Comparison of ENCODE assay signal across 40 cellular contexts in the genomic region with DNA sequence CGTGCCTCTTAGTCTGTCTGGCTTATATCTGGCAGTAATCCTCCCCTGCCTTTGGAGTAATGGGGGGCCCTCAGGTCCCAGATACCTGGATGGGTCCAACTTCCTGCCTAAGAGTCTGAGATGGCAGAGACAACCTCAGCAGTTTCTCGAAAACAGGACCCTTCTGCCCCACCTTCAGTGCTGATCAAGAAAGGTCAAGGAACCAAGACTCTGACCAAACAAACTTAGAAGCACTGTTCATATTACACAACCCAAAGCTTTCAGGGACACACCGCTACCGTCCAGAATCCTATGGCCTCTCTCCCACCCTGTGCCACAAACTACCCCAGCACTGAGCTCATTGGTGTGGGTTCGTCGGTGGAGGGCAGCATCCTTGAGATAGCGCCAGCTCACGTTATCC. TPM values are rescaled to one million over a fixed set of nuclear protein-coding genes. Genes with fewer than 3 reads are reported as not detected.
"Had no signal": no experiment of that assay in that cellular context is flagged by ENCODE, and none has a peak within 500 bp of the region (broad histone marks: within the 10 kb centered on the region; RNA-seq: fewer than 3 reads in every experiment).

No MANE protein-coding gene starts in this region.

- H3K9ac ChIP-seq: KMS-11 had no signal

- H3K4me3 ChIP-seq: PC-9 had no signal

- H3K27me3 ChIP-seq: brain microvascular endothelial cell had no signal

- H2AFZ ChIP-seq: PC-9 had no signal

- H3K27ac ChIP-seq: brain microvascular endothelial cell, KMS-11, PC-9, RWPE1, VCaP had no signal

- H3K36me3 Mint-ChIP-seq: activated naive CD8-positive, alpha-beta T cell treated with anti-CD3 and anti-CD28 coated beads for 36 hours had no signal

- H3K4me2 ChIP-seq: KMS-11, PC-9 had no signal

- H3K36me3 ChIP-seq: brain microvascular endothelial cell had no signal

- H3K27ac Mint-ChIP-seq: activated CD4-positive, alpha-beta T cell treated with anti-CD3 and anti-CD28 coated beads, Interleukin-2, amount 10 ng/mL, durations not matched to agents 24 days and 14 days; activated CD8-positive, alpha-beta T cell treated with anti-CD3 and anti-CD28 coated beads for 36 hours; activated naive CD8-positive, alpha-beta T cell treated with anti-CD3 and anti-CD28 coated beads for 36 hours; activated T-helper 17 cell treated with anti-CD3 and anti-CD28 coated beads, Interleukin-2, amount 50 U/mL, for 72 hours had no signal

- H3K9me3 Mint-ChIP-seq: activated CD4-positive, alpha-beta T cell treated with anti-CD3 and anti-CD28 coated beads, Interleukin-2, amount 10 ng/mL, durations not matched to agents 24 days and 14 days; activated CD8-positive, alpha-beta T cell treated with anti-CD3 and anti-CD28 coated beads for 36 hours; activated naive CD8-positive, alpha-beta T cell treated with anti-CD3 and anti-CD28 coated beads for 36 hours; activated T-cell treated with anti-CD3 and anti-CD28 coated beads, Interleukin-2, amount 50 U/mL, for 72 hours; activated T-helper 17 cell treated with anti-CD3 and anti-CD28 coated beads, Interleukin-2, amount 50 U/mL, for 72 hours; central memory CD8-positive, alpha-beta T cell had no signal

- FAIRE-seq: RCC 7860 had no signal

- H3K4me3 Mint-ChIP-seq: activated CD4-positive, alpha-beta T cell treated with anti-CD3 and anti-CD28 coated beads, Interleukin-2, amount 10 ng/mL, durations not matched to agents 24 days and 14 days; activated CD8-positive, alpha-beta T cell treated with anti-CD3 and anti-CD28 coated beads for 36 hours; activated naive CD8-positive, alpha-beta T cell treated with anti-CD3 and anti-CD28 coated beads for 36 hours; activated T-cell treated with anti-CD3 and anti-CD28 coated beads, Interleukin-2, amount 50 U/mL, for 72 hours; activated T-helper 17 cell treated with anti-CD3 and anti-CD28 coated beads, Interleukin-2, amount 50 U/mL, for 72 hours; central memory CD8-positive, alpha-beta T cell had no signal

- H3K4me1 Mint-ChIP-seq: activated T-helper 17 cell treated with anti-CD3 and anti-CD28 coated beads, Interleukin-2, amount 50 U/mL, for 72 hours had no signal

- DNase-seq: activated CD4-positive, alpha-beta T cell treated with anti-CD3 and anti-CD28 coated beads for 1 hour; activated CD4-positive, alpha-beta T cell treated with anti-CD3 and anti-CD28 coated beads, Interleukin-2, amount 50 U/mL, for 4 hours; activated CD4-positive, CD25-positive, alpha-beta regulatory T cell; activated CD8-positive, alpha-beta T cell treated with anti-CD3 and anti-CD28 coated beads for 36 hours; activated effector memory CD4-positive, alpha-beta T cell treated with anti-CD3 and anti-CD28 coated beads, Interleukin-2, amount 50 U/mL, for 16 hours; activated naive CD4-positive, alpha-beta T cell; activated naive CD4-positive, alpha-beta T cell treated with anti-CD3 and anti-CD28 coated beads, Interleukin-2, amount 50 U/mL, for 16 hours; activated naive CD8-positive, alpha-beta T cell treated with anti-CD3 and anti-CD28 coated beads for 36 hours; activated T-cell treated with anti-CD3 and anti-CD28 coated beads, Interleukin-2, amount 50 U/mL, for 1 hour; activated T-cell treated with anti-CD3 and anti-CD28 coated beads, Interleukin-2, amount 50 U/mL, for 72 hours; amniotic stem cell; aorta; brain microvascular endothelial cell; MM.1S; NCI-H1092 treated with DMSO at 0.1 percent for 48 hours; NCI-H1417; NCI-H146; NCI-H187; NCI-H2029 treated with DMSO at 0.1 percent for 48 hours; NCI-H345; NCI-H524 treated with DMSO at 0.1 percent for 48 hours; NCI-H774; SIG-M5; SW 1271; T-helper 1 cell; T-helper 2 cell; T-helper 9 cell had no signal

RNA-seq across cellular contexts. Expression of gene TMC2, which starts 7.7 kb away (rescaled TPM):
- total RNA-seq: activated CD4-positive, alpha-beta T cell treated with anti-CD3 and anti-CD28 coated beads, Interleukin-2, amount 10 ng/mL, durations not matched to agents 24 days and 14 days; activated CD8-positive, alpha-beta memory T cell treated with anti-CD3 and anti-CD28 coated beads for 36 hours; activated CD8-positive, alpha-beta T cell treated with anti-CD3 and anti-CD28 coated beads for 36 hours; activated naive CD8-positive, alpha-beta T cell treated with anti-CD3 and anti-CD28 coated beads for 36 hours; activated T-cell treated with anti-CD3 and anti-CD28 coated beads, Interleukin-2, amount 50 U/mL, for 72 hours; activated T-helper 17 cell treated with anti-CD3 and anti-CD28 coated beads, Interleukin-2, amount 50 U/mL, for 72 hours; chondrocyte; LHCN-M2; NCI-H460; OCI-LY7; PC-9 had no signal
